ENCODE assay signal across 1 cellular context in the genomic region with DNA sequence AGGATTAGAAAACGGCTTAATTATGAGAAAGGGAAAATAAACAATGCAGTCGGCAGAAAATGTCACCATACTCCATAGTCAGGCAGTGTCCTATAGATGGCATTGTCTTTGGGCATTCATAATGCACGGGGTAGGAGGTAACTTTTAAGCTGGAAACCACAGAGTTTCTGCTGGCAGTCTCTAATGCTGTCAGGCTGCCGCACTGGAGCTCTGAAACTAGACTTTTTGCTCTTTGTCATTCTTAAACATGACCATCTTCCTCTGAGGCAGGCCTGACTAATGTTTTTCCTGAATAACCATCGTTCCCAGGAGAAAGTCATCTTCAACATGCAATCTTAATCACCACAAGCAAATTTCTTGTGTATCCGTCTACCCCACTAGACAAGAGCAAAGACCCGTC.
TF ChIP-seq lines count a peak whose summit lies in the region.

No MANE protein-coding gene starts in this region.

TF ChIP-seq in HCT116, 20 proteins besides CTCF, POLR2A, EP300 and RAD21 (continued from another document):
- TF ChIP-seq, protein P1, sequence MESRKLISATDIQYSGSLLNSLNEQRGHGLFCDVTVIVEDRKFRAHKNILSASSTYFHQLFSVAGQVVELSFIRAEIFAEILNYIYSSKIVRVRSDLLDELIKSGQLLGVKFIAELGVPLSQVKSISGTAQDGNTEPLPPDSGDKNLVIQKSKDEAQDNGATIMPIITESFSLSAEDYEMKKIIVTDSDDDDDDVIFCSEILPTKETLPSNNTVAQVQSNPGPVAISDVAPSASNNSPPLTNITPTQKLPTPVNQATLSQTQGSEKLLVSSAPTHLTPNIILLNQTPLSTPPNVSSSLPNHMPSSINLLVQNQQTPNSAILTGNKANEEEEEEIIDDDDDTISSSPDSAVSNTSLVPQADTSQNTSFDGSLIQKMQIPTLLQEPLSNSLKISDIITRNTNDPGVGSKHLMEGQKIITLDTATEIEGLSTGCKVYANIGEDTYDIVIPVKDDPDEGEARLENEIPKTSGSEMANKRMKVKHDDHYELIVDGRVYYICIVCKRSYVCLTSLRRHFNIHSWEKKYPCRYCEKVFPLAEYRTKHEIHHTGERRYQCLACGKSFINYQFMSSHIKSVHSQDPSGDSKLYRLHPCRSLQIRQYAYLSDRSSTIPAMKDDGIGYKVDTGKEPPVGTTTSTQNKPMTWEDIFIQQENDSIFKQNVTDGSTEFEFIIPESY (IDR thresholded peaks at IDR 0.05; ENCODE audit: extremely low read depth, insufficient replicate concordance, low read length), result no peak
- TF ChIP-seq JUND (IDR thresholded peaks at IDR 0.05) (no peak), SIN3A (IDR thresholded peaks at IDR 0.05; ENCODE audit: low read depth) (no peak)
